ENCODE assay signal across 20 cellular contexts in genomic region chr9:132828201-132828770, GRCh38. TPM values are rescaled to one million over a fixed set of nuclear protein-coding genes. Genes with fewer than 3 reads are reported as not detected.
"Had no signal": no experiment of that assay in that cellular context is flagged by ENCODE, and none has a peak within 500 bp of the region (broad histone marks: within the 10 kb centered on the region; RNA-seq: fewer than 3 reads in every experiment).

No MANE protein-coding gene starts in this region.

- H3K9me3 ChIP-seq: heart left ventricle, mucosa of descending colon, right atrium auricular region, tibial artery, upper lobe of left lung, vagina had no signal

- H3K9me3 Mint-ChIP-seq: endodermal cell; naive thymus-derived CD8-positive, alpha-beta T cell; stimulated activated memory B cell treated with anti-CD40 and anti-IgM and Interleukin-4, amounts not matched to agents 10 μg/mL and 1 μg/mL and 100 μg/mL, for 72 hours; stimulated activated naive CD8-positive, alpha-beta T cell treated with anti-CD3 and anti-CD28 coated beads, Interleukin-15, Interleukin-2, amounts not matched to agents 100 ng/mL and 50 ng/mL, for 24 hours had no signal

- ATAC-seq: foreskin keratinocyte; heart left ventricle; mucosa of descending colon; naive thymus-derived CD8-positive, alpha-beta T cell had no signal

- H3K4me3 Mint-ChIP-seq: endodermal cell; naive thymus-derived CD8-positive, alpha-beta T cell; stimulated activated memory B cell treated with anti-CD40 and anti-IgM and Interleukin-4, amounts not matched to agents 10 μg/mL and 1 μg/mL and 100 μg/mL, for 72 hours; stimulated activated naive CD8-positive, alpha-beta T cell treated with anti-CD3 and anti-CD28 coated beads, Interleukin-15, Interleukin-2, amounts not matched to agents 100 ng/mL and 50 ng/mL, for 24 hours had no signal

- DNase-seq: effector CD4-positive, alpha-beta T cell; endodermal cell; erythroblast; foreskin keratinocyte; hippocampal formation; kidney glomerular epithelial cell; mammary epithelial cell; mucosa of descending colon; naive thymus-derived CD8-positive, alpha-beta T cell; stimulated activated CD4-positive, alpha-beta T cell treated with anti-CD3 and anti-CD28 coated beads, Interleukin-1b, Interleukin-23, amount 100 ng/mL, for 48 hours; stimulated activated CD4-positive, alpha-beta T cell treated with anti-CD3 and anti-CD28 coated beads, Interleukin-4, amount 100 ng/mL, for 24 hours; upper lobe of left lung had no signal

- FAIRE-seq: endothelial cell of umbilical vein had no signal

- H3K27me3 ChIP-seq: heart left ventricle, right atrium auricular region, upper lobe of left lung, vagina had no signal

- H3K36me3 Mint-ChIP-seq: naive thymus-derived CD8-positive, alpha-beta T cell; stimulated activated memory B cell treated with anti-CD40 and anti-IgM and Interleukin-4, amounts not matched to agents 10 μg/mL and 1 μg/mL and 100 μg/mL, for 72 hours had no signal

- H3K36me3 ChIP-seq: heart left ventricle, right atrium auricular region, upper lobe of left lung, vagina had no signal

- H3K27ac Mint-ChIP-seq: endodermal cell; naive thymus-derived CD8-positive, alpha-beta T cell; stimulated activated memory B cell treated with anti-CD40 and anti-IgM and Interleukin-4, amounts not matched to agents 10 μg/mL and 1 μg/mL and 100 μg/mL, for 72 hours; stimulated activated naive CD8-positive, alpha-beta T cell treated with anti-CD3 and anti-CD28 coated beads, Interleukin-15, Interleukin-2, amounts not matched to agents 100 ng/mL and 50 ng/mL, for 24 hours had no signal

- H3K4me1 Mint-ChIP-seq: endodermal cell; stimulated activated memory B cell treated with anti-CD40 and anti-IgM and Interleukin-4, amounts not matched to agents 10 μg/mL and 1 μg/mL and 100 μg/mL, for 72 hours had no signal

- H3K27ac ChIP-seq: coronary artery, foreskin keratinocyte, heart left ventricle, right atrium auricular region, tibial artery, vagina had no signal

- H3K4me3 ChIP-seq: coronary artery, heart left ventricle, mucosa of descending colon, right atrium auricular region, tibial artery, upper lobe of left lung, vagina had no signal

- H3K4me1 ChIP-seq: foreskin keratinocyte, heart left ventricle, right atrium auricular region, tibial artery, vagina had no signal

RNA-seq across cellular contexts. Expression of gene AK8, which starts 49.8 kb away (rescaled TPM):
- total RNA-seq: endothelial cell of umbilical vein; naive thymus-derived CD8-positive, alpha-beta T cell had no signal
- polyA plus RNA-seq: heart left ventricle had no signal
